In the genomic region with DNA sequence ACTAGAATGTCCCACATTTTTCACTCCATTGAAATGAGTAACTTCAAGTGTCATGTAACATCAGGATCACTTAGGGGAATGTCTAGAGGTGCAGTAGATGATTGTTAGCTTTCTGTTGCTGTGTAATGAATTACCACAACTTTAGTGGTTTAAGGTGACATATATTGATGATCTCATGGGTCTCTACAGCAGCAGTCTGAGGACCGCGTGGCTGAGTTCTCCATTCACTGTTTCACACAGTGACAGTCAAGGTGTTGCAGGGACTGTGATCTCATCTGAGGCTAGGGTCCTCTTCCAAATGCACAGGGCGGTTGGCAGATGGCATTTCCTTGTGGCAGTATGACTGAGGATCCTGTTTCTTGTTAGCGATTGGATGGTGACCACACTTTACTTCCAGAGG, we compare ENCODE assay signal across 10 cellular contexts.
DNase-seq lines count a peak whose midpoint lies in the region; ATAC-seq and TF ChIP-seq lines count a peak whose summit lies in the region.
"Had no signal": no experiment of that assay in that cellular context is flagged by ENCODE, and none has a peak within 500 bp of the region (broad histone marks: within the 10 kb centered on the region; RNA-seq: fewer than 3 reads in every experiment).

No MANE protein-coding gene starts in this region.

- peak overlapping the region; percentile 69 for H3K27ac ChIP-seq in CD8-positive, alpha-beta T cell (ENCODE audit: low read depth, low read length)
- H3K27ac ChIP-seq in heart left ventricle: peak overlapping the region in 3 of 12 donors; percentile 4 to 77 (median 29)
- H3K27ac ChIP-seq: C4-2B, VCaP had no signal

- peaks cover 78% of the 10 kb centered on the region for H3K4me1 Mint-ChIP-seq in CD8-positive, alpha-beta T cell (ENCODE audit: low read depth)
- H3K4me1 Mint-ChIP-seq in memory B cell: peaks cover 34% of the 10 kb centered on the region

- peaks cover 33% of the 10 kb centered on the region for H3K36me3 Mint-ChIP-seq in CD8-positive, alpha-beta T cell
- H3K36me3 Mint-ChIP-seq in memory B cell: peaks cover 20% of the 10 kb centered on the region

- H3K27me3 ChIP-seq in CD8-positive, alpha-beta T cell (ENCODE audit: insufficient read depth, low read length): no peaks in the 10 kb centered on the region
- H3K27me3 ChIP-seq in heart left ventricle: no peaks in the 10 kb centered on the region

- no peak for TF ChIP-seq CTCF in CD8-positive, alpha-beta T cell (IDR thresholded peaks at IDR 0.05)
- no peak for TF ChIP-seq CTCF in heart left ventricle (IDR thresholded peaks at IDR 0.05)

- POLR2A ChIA-PET in CD8-positive, alpha-beta T cell (lab: Charles Lee): no interaction called here

- peak; percentile 70 for ATAC-seq in CD8-positive, alpha-beta T cell
- ATAC-seq in HG02610 (IDR thresholded peaks at IDR 0.05; ENCODE audit: unreplicated experiment) (peak; percentile 74), memory B cell (ENCODE audit: low read depth) (peak; percentile 52), heart left ventricle (no peak)

- no peak for TF ChIP-seq POLR2A in heart left ventricle (IDR thresholded peaks at IDR 0.05)

- H3K27ac Mint-ChIP-seq in CD8-positive, alpha-beta T cell: peak overlapping the region; percentile 95
- peak overlapping the region; percentile 83 for H3K27ac Mint-ChIP-seq in memory B cell

- CTCF ChIA-PET in CD8-positive, alpha-beta T cell (lab: Charles Lee): interaction anchor here (1.5 to 1.8 kb wide), 2 partner anchors 69 to 106 kb away, joined by 3 to 6 read pairs; no protein-coding TSS in a partner anchor

- 96 to 98% (median 96%) methylated on average over 4 of the region's 4 CpGs for WGBS in heart left ventricle, 4 donors

- H3K9me3 Mint-ChIP-seq in CD8-positive, alpha-beta T cell: peaks cover 4% of the 10 kb centered on the region
- H3K9me3 Mint-ChIP-seq in memory B cell: peaks cover 3% of the 10 kb centered on the region

- H3K4me1 ChIP-seq in CD8-positive, alpha-beta T cell (ENCODE audit: insufficient read depth, low read length): peaks cover 43% of the 10 kb centered on the region
- H3K4me1 ChIP-seq in heart left ventricle: peaks cover 0 to 15% (median 2%) of the 10 kb centered on the region in 12 donors

- no peaks in the 10 kb centered on the region for H3K36me3 ChIP-seq in CD8-positive, alpha-beta T cell (ENCODE audit: insufficient read depth, low read length)
- H3K36me3 ChIP-seq in heart left ventricle: no peaks in the 10 kb centered on the region

- DNase-seq in CD8-positive, alpha-beta T cell: peak in 6 of 7 experiments; percentile 24 to 75 (median 52)
- peak; percentile 55 for DNase-seq in activated CD4-positive, CD25-positive, alpha-beta regulatory T cell treated with anti-CD3 and anti-CD28 coated beads, Interleukin-2, amount 50 U/mL, for 72 hours
- no peak for DNase-seq in memory B cell (ENCODE audit: low spot score in 2 of 2)
- DNase-seq in occipital lobe (lab: John Stamatoyannopoulos, UW): no peak
- DNase-seq in OCI-M1 (lab: John Stamatoyannopoulos, UW): no peak
- no peak for DNase-seq in pons (ENCODE audit: low spot score)
- DNase-seq in heart left ventricle: no peak

- H3K4me3 Mint-ChIP-seq in CD8-positive, alpha-beta T cell: peak overlapping the region; percentile 3
- peak overlapping the region; percentile 5 for H3K4me3 Mint-ChIP-seq in memory B cell

- H3K27me3 Mint-ChIP-seq in CD8-positive, alpha-beta T cell (ENCODE audit: low read depth): no peaks in the 10 kb centered on the region
- no peaks in the 10 kb centered on the region for H3K27me3 Mint-ChIP-seq in memory B cell

- no peaks in the 10 kb centered on the region for H3K9me3 ChIP-seq in CD8-positive, alpha-beta T cell (ENCODE audit: low read length)
- peaks cover 0 to 3% (median 0%) of the 10 kb centered on the region in 12 donors for H3K9me3 ChIP-seq in heart left ventricle

- intact Hi-C loops in CD8-positive, alpha-beta T cell (cut with DNase I, micrococcal nuclease): loop anchor here in 1 of 2 experiments (2.0 to 5.0 kb wide), 2 partner anchors 23 to 34 kb away; no protein-coding TSS in a partner anchor
- intact Hi-C loops in heart left ventricle (cut with DNase I): no loop called here

- no peak overlapping the region for H3K4me3 ChIP-seq in CD8-positive, alpha-beta T cell (ENCODE audit: low read depth, low read length)
- H3K4me3 ChIP-seq in heart left ventricle: no peak overlapping the region

Comparison
In these comparisons a context has a peak if more than half of its experiments do, and no peak if none do; other contexts are left out.
1. ATAC-seq: peak in CD8-positive, alpha-beta T cell (single experiment), HG02610 (single experiment) and memory B cell (single experiment); none in heart left ventricle (0 of 4).
2. DNase-seq: peak in CD8-positive, alpha-beta T cell (6 of 7) and activated CD4-positive, CD25-positive, alpha-beta regulatory T cell treated with anti-CD3 and anti-CD28 coated beads, Interleukin-2, amount 50 U/mL, for 72 hours (single experiment); none in memory B cell (0 of 2), occipital lobe (single experiment), OCI-M1 (single experiment), pons (single experiment) and heart left ventricle (0 of 5).